In the genomic region with DNA sequence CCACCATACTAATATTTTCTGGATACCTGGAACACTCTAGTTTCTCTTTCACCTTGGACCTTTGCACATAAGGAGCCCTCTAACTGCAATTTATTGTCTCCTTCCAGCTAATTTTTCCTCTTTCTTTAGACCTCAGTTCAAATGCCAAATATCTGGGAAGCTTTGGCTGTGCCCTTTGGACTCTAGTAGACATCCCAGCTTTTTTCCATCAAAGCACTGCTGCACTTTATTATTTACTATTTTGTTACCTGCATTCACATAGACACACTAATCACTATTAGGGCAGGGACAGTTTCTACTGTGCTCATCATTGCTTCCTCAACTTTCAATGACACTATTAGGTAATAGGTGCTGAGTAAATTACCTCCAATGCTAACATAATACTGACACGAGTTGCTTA, we compare ENCODE assay signal across 1 cellular context.
A peak's percentile ranks its signal among the peaks of the same experiment; 100 is the strongest.
TF ChIP-seq lines count a peak whose summit lies in the region.

No MANE protein-coding gene starts in this region.

TF ChIP-seq in HepG2, 621 proteins besides CTCF, POLR2A, EP300 and RAD21:
- TF ChIP-seq HNF4A (CRISPR knock-in tag; IDR thresholded peaks at IDR 0.05), result peak; percentile 63
- peak; percentile 36; the same call in 1 of the 2 replicates for TF ChIP-seq HNF4G (IDR thresholded peaks at IDR 0.05; ENCODE audit: borderline replicate concordance, low read depth, low read length)
- TF ChIP-seq HNF4G (CRISPR knock-in tag; IDR thresholded peaks at IDR 0.05; ENCODE audit: borderline replicate concordance, low read depth), result no peak
- TF ChIP-seq TP53 (CRISPR knock-in tag; conservative IDR thresholded peaks at IDR 0.05), result no peak
- no peak for TF ChIP-seq KLF9 (CRISPR knock-in tag; IDR thresholded peaks at IDR 0.05; ENCODE audit: low read depth)
- TF ChIP-seq SAP130 (CRISPR knock-in tag; IDR thresholded peaks at IDR 0.05; ENCODE audit: low read depth), result peak; percentile 36
